11 cellular contexts compared by ENCODE assay signal in the genomic region with DNA sequence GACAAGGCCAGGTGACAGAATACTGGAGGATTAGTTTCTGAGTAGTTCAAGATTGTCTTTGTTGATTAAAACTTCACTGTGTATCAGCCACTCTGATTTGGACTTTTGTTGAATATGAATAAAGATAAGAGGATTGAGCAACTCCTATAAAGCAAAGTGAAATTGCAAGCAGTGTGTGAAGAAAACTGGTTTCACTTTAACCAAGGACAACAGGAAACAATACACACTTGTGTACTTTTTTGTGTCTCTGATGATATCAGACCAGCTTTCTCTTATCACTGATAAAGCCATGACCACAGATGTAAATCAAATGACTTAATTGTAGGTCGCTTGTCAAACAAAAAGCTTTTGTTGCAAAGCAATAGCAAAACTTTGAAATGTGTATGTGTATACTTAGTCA.
DNase-seq lines count a peak whose midpoint lies in the region; ATAC-seq and TF ChIP-seq lines count a peak whose summit lies in the region.
"Had no signal": no experiment of that assay in that cellular context is flagged by ENCODE, and none has a peak within 500 bp of the region (broad histone marks: within the 10 kb centered on the region; RNA-seq: fewer than 3 reads in every experiment).

No MANE protein-coding gene starts in this region.

- H3K4me1 ChIP-seq in left lung = peaks cover 0 to 11% of the 10 kb centered on the region in 2 donors
- H3K4me1 ChIP-seq in vagina = peaks cover 5% of the 10 kb centered on the region

- H3K27me3 ChIP-seq in left lung (no peaks in the 10 kb centered on the region), vagina (no peaks in the 10 kb centered on the region)

- TF ChIP-seq POLR2A in vagina (IDR thresholded peaks at IDR 0.05) = no peak

- DNase-seq in left lung (no peak), CD1c-positive myeloid dendritic cell (ENCODE audit: extremely low spot score) (no peak), GDM1 (lab: John Stamatoyannopoulos, UW) (no peak), vagina (ENCODE audit: extremely low spot score in 2 of 2) (no peak), NCI-H526 treated with DMSO at 0.1 percent for 48 hours (lab: John Stamatoyannopoulos, UW) (no peak)
- DNase-seq: activated naive CD8-positive, alpha-beta T cell treated with anti-CD3 and anti-CD28 coated beads for 36 hours; C1 segment of cervical spinal cord had no signal

- TF ChIP-seq CTCF in left lung (IDR thresholded peaks at IDR 0.05) = no peak
- TF ChIP-seq CTCF in vagina (IDR thresholded peaks at IDR 0.05) = no peak

- intact Hi-C loops in left lung (cut with DNase I) = no loop called here
- intact Hi-C loops in vagina (cut with DNase I) = no loop called here

- H3K9me3 ChIP-seq in left lung (no peaks in the 10 kb centered on the region), vagina (no peaks in the 10 kb centered on the region)

- H3K36me3 ChIP-seq in left lung (no peaks in the 10 kb centered on the region), vagina (no peaks in the 10 kb centered on the region)

- H3K27ac ChIP-seq in left lung = no peak overlapping the region
- H3K27ac ChIP-seq in vagina = no peak overlapping the region
- H3K27ac ChIP-seq: SK-N-MC had no signal

- ATAC-seq in GM18511 (IDR thresholded peaks at IDR 0.05; ENCODE audit: unreplicated experiment) (peak; percentile 73), GM21786 (IDR thresholded peaks at IDR 0.05; ENCODE audit: unreplicated experiment) (peak; percentile 55), SK-N-SH treated with all-trans-retinoic acid at 6 μM for 48 hours (no peak), left lung (peak; percentile 60)

- no peak overlapping the region for H3K4me3 ChIP-seq in left lung
- no peak overlapping the region for H3K4me3 ChIP-seq in vagina
- H3K4me3 ChIP-seq: SK-N-MC had no signal

TF ChIP-seq in SK-N-SH treated with all-trans-retinoic acid at 6 μM for 48 hours, 23 proteins besides CTCF, POLR2A, EP300 and RAD21:
- TF ChIP-seq ZNF8 (CRISPR knock-in tag; IDR thresholded peaks at IDR 0.05) = no peak
- TF ChIP-seq RARB (CRISPR knock-in tag; IDR thresholded peaks at IDR 0.05) = no peak
- TF ChIP-seq ARNTL (CRISPR knock-in tag; IDR thresholded peaks at IDR 0.05; ENCODE audit: borderline replicate concordance, low read depth) = no peak
- no peak for TF ChIP-seq ZFP30 (CRISPR knock-in tag; IDR thresholded peaks at IDR 0.05)
- TF ChIP-seq ESRRG (CRISPR knock-in tag; IDR thresholded peaks at IDR 0.05) = no peak
- no peak for TF ChIP-seq POU6F1 (CRISPR knock-in tag; IDR thresholded peaks at IDR 0.05; ENCODE audit: borderline replicate concordance, low read depth)
- no peak for TF ChIP-seq GLIS3 (CRISPR knock-in tag; IDR thresholded peaks at IDR 0.05)
- peak; percentile 49; the same call in 1 of the 2 replicates for TF ChIP-seq ZFP3 (CRISPR knock-in tag; IDR thresholded peaks at IDR 0.05)
- TF ChIP-seq CSDC2 (CRISPR knock-in tag; IDR thresholded peaks at IDR 0.05) = no peak
- TF ChIP-seq, protein P1, sequence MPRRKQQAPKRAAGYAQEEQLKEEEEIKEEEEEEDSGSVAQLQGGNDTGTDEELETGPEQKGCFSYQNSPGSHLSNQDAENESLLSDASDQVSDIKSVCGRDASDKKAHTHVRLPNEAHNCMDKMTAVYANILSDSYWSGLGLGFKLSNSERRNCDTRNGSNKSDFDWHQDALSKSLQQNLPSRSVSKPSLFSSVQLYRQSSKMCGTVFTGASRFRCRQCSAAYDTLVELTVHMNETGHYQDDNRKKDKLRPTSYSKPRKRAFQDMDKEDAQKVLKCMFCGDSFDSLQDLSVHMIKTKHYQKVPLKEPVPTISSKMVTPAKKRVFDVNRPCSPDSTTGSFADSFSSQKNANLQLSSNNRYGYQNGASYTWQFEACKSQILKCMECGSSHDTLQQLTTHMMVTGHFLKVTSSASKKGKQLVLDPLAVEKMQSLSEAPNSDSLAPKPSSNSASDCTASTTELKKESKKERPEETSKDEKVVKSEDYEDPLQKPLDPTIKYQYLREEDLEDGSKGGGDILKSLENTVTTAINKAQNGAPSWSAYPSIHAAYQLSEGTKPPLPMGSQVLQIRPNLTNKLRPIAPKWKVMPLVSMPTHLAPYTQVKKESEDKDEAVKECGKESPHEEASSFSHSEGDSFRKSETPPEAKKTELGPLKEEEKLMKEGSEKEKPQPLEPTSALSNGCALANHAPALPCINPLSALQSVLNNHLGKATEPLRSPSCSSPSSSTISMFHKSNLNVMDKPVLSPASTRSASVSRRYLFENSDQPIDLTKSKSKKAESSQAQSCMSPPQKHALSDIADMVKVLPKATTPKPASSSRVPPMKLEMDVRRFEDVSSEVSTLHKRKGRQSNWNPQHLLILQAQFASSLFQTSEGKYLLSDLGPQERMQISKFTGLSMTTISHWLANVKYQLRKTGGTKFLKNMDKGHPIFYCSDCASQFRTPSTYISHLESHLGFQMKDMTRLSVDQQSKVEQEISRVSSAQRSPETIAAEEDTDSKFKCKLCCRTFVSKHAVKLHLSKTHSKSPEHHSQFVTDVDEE (CRISPR knock-in tag; IDR thresholded peaks at IDR 0.05) = no peak
- no peak for TF ChIP-seq SNAI2 (CRISPR knock-in tag; IDR thresholded peaks at IDR 0.05)
- TF ChIP-seq, protein P2, sequence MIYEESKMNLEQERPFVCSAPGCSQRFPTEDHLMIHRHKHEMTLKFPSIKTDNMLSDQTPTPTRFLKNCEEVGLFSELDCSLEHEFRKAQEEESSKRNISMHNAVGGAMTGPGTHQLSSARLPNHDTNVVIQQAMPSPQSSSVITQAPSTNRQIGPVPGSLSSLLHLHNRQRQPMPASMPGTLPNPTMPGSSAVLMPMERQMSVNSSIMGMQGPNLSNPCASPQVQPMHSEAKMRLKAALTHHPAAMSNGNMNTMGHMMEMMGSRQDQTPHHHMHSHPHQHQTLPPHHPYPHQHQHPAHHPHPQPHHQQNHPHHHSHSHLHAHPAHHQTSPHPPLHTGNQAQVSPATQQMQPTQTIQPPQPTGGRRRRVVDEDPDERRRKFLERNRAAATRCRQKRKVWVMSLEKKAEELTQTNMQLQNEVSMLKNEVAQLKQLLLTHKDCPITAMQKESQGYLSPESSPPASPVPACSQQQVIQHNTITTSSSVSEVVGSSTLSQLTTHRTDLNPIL (CRISPR knock-in tag; IDR thresholded peaks at IDR 0.05; ENCODE audit: low read depth) = no peak
- TF ChIP-seq CSRNP3 (CRISPR knock-in tag; IDR thresholded peaks at IDR 0.05) = no peak
- no peak for TF ChIP-seq PPARA (CRISPR knock-in tag; IDR thresholded peaks at IDR 0.05; ENCODE audit: borderline replicate concordance)
- TF ChIP-seq ZC3H10 (CRISPR knock-in tag; IDR thresholded peaks at IDR 0.05) = no peak
- TF ChIP-seq ISL1 (CRISPR knock-in tag; IDR thresholded peaks at IDR 0.05) = 0 out of 2 replicates have a peak, but pooled peaks have one; percentile 6
- TF ChIP-seq TCF4 (CRISPR knock-in tag; IDR thresholded peaks at IDR 0.05; ENCODE audit: borderline replicate concordance) = no peak
